ENCODE assay signal across 24 cellular contexts in genomic region chr6:10809098-10809497, GRCh38. TPM values are rescaled to one million over a fixed set of nuclear protein-coding genes. Genes with fewer than 3 reads are reported as not detected.
"Had no signal": no experiment of that assay in that cellular context is flagged by ENCODE, and none has a peak within 500 bp of the region (broad histone marks: within the 10 kb centered on the region; RNA-seq: fewer than 3 reads in every experiment).

No MANE protein-coding gene starts in this region.

- ATAC-seq: activated CD8-positive, alpha-beta memory T cell treated with anti-CD3 and anti-CD28 coated beads, Interleukin-2, amount 10 ng/mL, durations not matched to agents 7 days and 5 days; activated T-helper 17 cell treated with anti-CD3 and anti-CD28 coated beads, Interleukin-2, amount 50 U/mL, for 72 hours; sciatic nerve; stimulated activated naive CD8-positive, alpha-beta T cell treated with anti-CD3 and anti-CD28 coated beads, Interleukin-15, amount 100 ng/mL, for 72 hours had no signal

- H3K9me3 ChIP-seq: colonic mucosa, left ventricle myocardium inferior, suprapubic skin, transverse colon, vagina had no signal

- FAIRE-seq: frontal cortex, TTC549 had no signal

- H2AFZ ChIP-seq: neural progenitor cell had no signal

- H3K9ac ChIP-seq: neural progenitor cell had no signal

- H3K4me3 ChIP-seq: colonic mucosa, left ventricle myocardium inferior, neural progenitor cell, smooth muscle cell, suprapubic skin, transverse colon, vagina had no signal

- H3K4me1 ChIP-seq: colonic mucosa, left ventricle myocardium inferior, neural progenitor cell, suprapubic skin, transverse colon, vagina had no signal

- DNase-seq: activated B cell treated with CpG ODN at 0.5 μM for 24 hours; activated CD4-positive, alpha-beta memory T cell treated with anti-CD3 and anti-CD28 coated beads, Interleukin-2, amount 10 ng/mL, durations not matched to agents 7 days and 5 days; activated CD4-positive, alpha-beta T cell treated with anti-CD3 and anti-CD28 coated beads for 48 hours; activated CD8-positive, alpha-beta memory T cell treated with anti-CD3 and anti-CD28 coated beads, Interleukin-2, amount 10 ng/mL, durations not matched to agents 7 days and 5 days; activated naive CD4-positive, alpha-beta T cell; anterior cingulate cortex; colonic mucosa; endodermal cell; head of caudate nucleus; left ventricle myocardium inferior; mammary epithelial cell; naive B cell; stimulated activated CD4-positive, alpha-beta T cell treated with anti-CD3 and anti-CD28 coated beads, Interleukin-4, amount 100 ng/mL, for 1 hour; stimulated activated naive CD8-positive, alpha-beta T cell treated with anti-CD3 and anti-CD28 coated beads, Interleukin-15, amount 100 ng/mL, for 72 hours; transverse colon had no signal

- H3K27ac ChIP-seq: colonic mucosa, left ventricle myocardium inferior, neural progenitor cell, suprapubic skin, transverse colon, vagina had no signal

- H3K4me2 ChIP-seq: neural progenitor cell, smooth muscle cell had no signal

- H3K27me3 ChIP-seq: colonic mucosa, neural progenitor cell, suprapubic skin, transverse colon, vagina had no signal

- H3K36me3 ChIP-seq: colonic mucosa, left ventricle myocardium inferior, neural progenitor cell, suprapubic skin, transverse colon, vagina had no signal

RNA-seq across cellular contexts. Expression of gene MAK, which starts 29.2 kb away (rescaled TPM):
- total RNA-seq: activated B cell treated with CpG ODN at 0.5 μM for 24 hours, colonic mucosa, osteocyte, smooth muscle cell, transverse colon had no signal
